Comparison of ENCODE assay signal across 14 cellular contexts in the genomic region with DNA sequence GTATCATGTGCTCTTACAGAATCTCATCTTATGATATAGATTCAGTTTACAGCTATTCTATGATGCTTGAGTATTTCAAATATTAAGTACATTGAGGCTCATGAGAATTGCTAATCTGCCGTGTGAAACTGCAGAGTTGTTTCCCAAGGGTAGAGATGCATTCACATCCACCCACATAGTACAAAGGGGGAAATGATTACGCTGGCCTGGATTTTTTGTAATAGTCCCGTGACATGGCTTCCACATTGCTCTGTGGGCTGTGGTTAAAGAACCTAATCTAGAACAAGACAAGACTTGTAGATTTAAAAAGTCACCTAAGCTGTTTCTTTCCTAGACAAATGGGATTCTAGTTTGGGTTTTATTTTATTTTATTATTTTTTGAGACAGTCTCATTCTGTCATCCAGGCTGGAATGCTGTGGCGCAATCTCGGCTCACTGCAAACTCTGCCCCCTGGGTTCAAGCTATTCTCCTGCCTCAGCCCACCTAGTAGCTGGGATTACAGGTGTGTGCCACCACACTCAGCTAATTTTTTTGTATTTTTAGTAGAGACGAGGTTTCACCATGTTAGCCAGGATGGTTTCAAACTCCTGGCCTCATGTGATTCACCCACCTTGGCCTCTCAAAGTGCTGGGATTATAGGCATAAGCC. TPM values are rescaled to one million over a fixed set of nuclear protein-coding genes. Genes with fewer than 3 reads are reported as not detected.
DNase-seq lines count a peak whose midpoint lies in the region; ATAC-seq and TF ChIP-seq lines count a peak whose summit lies in the region.
"Had no signal": no experiment of that assay in that cellular context is flagged by ENCODE, and none has a peak within 500 bp of the region (broad histone marks: within the 10 kb centered on the region; RNA-seq: fewer than 3 reads in every experiment).

No MANE protein-coding gene starts in this region.

- POLR2A ChIA-PET in activated CD4-positive, alpha-beta memory T cell treated with anti-CD3 and anti-CD28 coated beads for 36 hours (lab: Charles Lee) = no interaction called here
- POLR2A ChIA-PET in activated CD4-positive, alpha-beta memory T cell treated with anti-CD3 and anti-CD28 coated beads, Interleukin-2, amount 10 ng/mL, durations not matched to agents 7 days and 5 days (lab: Charles Lee) = interaction anchor here (1.2 kb wide), 1 partner anchor 13 kb away, joined by 4 read pairs; a partner anchor contains a TSS
- POLR2A ChIA-PET in CD4-positive, alpha-beta memory T cell (lab: Charles Lee; ENCODE audit: partially characterized antibody) = interaction anchor here (1.0 kb wide), 1 partner anchor 13 kb away, joined by 4 read pairs; a partner anchor contains a TSS

- no peak for TF ChIP-seq POLR2A in breast epithelium (IDR thresholded peaks at IDR 0.05)
- TF ChIP-seq POLR2A in sigmoid colon (IDR thresholded peaks at IDR 0.05) = no peak

- H3K36me3 ChIP-seq in breast epithelium = no peaks in the 10 kb centered on the region
- H3K36me3 ChIP-seq in sigmoid colon = no peaks in the 10 kb centered on the region
- H3K36me3 ChIP-seq in CD4-positive, alpha-beta memory T cell (ENCODE audit: insufficient read depth, low read length) = no peaks in the 10 kb centered on the region
- H3K36me3 ChIP-seq: HAP-1 had no signal

- peak overlapping the region; percentile 49 to 70 for H3K27ac ChIP-seq in breast epithelium
- no peak overlapping the region for H3K27ac ChIP-seq in sigmoid colon
- H3K27ac ChIP-seq in CD4-positive, alpha-beta memory T cell (ENCODE audit: low read depth, low read length) = no peak overlapping the region

- H3K4me3 Mint-ChIP-seq in activated CD4-positive, alpha-beta memory T cell treated with anti-CD3 and anti-CD28 coated beads for 36 hours = no peak overlapping the region
- H3K4me3 Mint-ChIP-seq in activated CD4-positive, alpha-beta memory T cell treated with anti-CD3 and anti-CD28 coated beads, Interleukin-2, amount 10 ng/mL, durations not matched to agents 7 days and 5 days = no peak overlapping the region
- H3K4me3 Mint-ChIP-seq in CD4-positive, alpha-beta memory T cell = no peak overlapping the region
- H3K4me3 Mint-ChIP-seq: effector memory CD8-positive, alpha-beta T cell; IgD-negative memory B cell had no signal

- H3K9me3 ChIP-seq in breast epithelium (no peaks in the 10 kb centered on the region), sigmoid colon (no peaks in the 10 kb centered on the region)
- no peaks in the 10 kb centered on the region for H3K9me3 ChIP-seq in CD4-positive, alpha-beta memory T cell (ENCODE audit: control insufficient read depth in 1 of 2, low read length in 2 of 2)
- H3K9me3 ChIP-seq: HAP-1 had no signal

- H3K36me3 Mint-ChIP-seq in activated CD4-positive, alpha-beta memory T cell treated with anti-CD3 and anti-CD28 coated beads for 36 hours = no peaks in the 10 kb centered on the region
- H3K36me3 Mint-ChIP-seq in activated CD4-positive, alpha-beta memory T cell treated with anti-CD3 and anti-CD28 coated beads, Interleukin-2, amount 10 ng/mL, durations not matched to agents 7 days and 5 days (ENCODE audit: low read depth) = no peaks in the 10 kb centered on the region
- H3K36me3 Mint-ChIP-seq in CD4-positive, alpha-beta memory T cell = no peaks in the 10 kb centered on the region
- H3K36me3 Mint-ChIP-seq: IgD-negative memory B cell had no signal

- CTCF ChIA-PET in activated CD4-positive, alpha-beta memory T cell treated with anti-CD3 and anti-CD28 coated beads for 36 hours (lab: Charles Lee) = interaction anchor here (0.9 to 2.4 kb wide), 4 partner anchors 10 to 329 kb away, joined by 3 to 9 read pairs (median 6); no protein-coding TSS in a partner anchor
- CTCF ChIA-PET in activated CD4-positive, alpha-beta memory T cell treated with anti-CD3 and anti-CD28 coated beads, Interleukin-2, amount 10 ng/mL, durations not matched to agents 7 days and 5 days (lab: Charles Lee) = interaction anchor here (1.2 kb wide), 1 partner anchor 305 kb away, joined by 4 read pairs; no protein-coding TSS in a partner anchor
- CTCF ChIA-PET in CD4-positive, alpha-beta memory T cell (lab: Charles Lee; ENCODE audit: partially characterized antibody) = no interaction called here

- H3K4me1 ChIP-seq in breast epithelium (no peaks in the 10 kb centered on the region), sigmoid colon (no peaks in the 10 kb centered on the region)
- H3K4me1 ChIP-seq in CD4-positive, alpha-beta memory T cell (ENCODE audit: insufficient read depth, low read length) = no peaks in the 10 kb centered on the region
- H3K4me1 ChIP-seq: HAP-1 had no signal

- ATAC-seq in HG03196 (IDR thresholded peaks at IDR 0.05; ENCODE audit: unreplicated experiment) (peak; percentile 67), HG02571 (IDR thresholded peaks at IDR 0.05; ENCODE audit: unreplicated experiment) (no peak)
- ATAC-seq: effector memory CD8-positive, alpha-beta T cell had no signal

- no peak for TF ChIP-seq EP300 in sigmoid colon (IDR thresholded peaks at IDR 0.05)

- no peaks in the 10 kb centered on the region for H3K27me3 Mint-ChIP-seq in activated CD4-positive, alpha-beta memory T cell treated with anti-CD3 and anti-CD28 coated beads for 36 hours
- peaks cover under 1% of the 10 kb centered on the region for H3K27me3 Mint-ChIP-seq in activated CD4-positive, alpha-beta memory T cell treated with anti-CD3 and anti-CD28 coated beads, Interleukin-2, amount 10 ng/mL, durations not matched to agents 7 days and 5 days
- no peaks in the 10 kb centered on the region for H3K27me3 Mint-ChIP-seq in CD4-positive, alpha-beta memory T cell
- H3K27me3 Mint-ChIP-seq: effector memory CD8-positive, alpha-beta T cell; IgD-negative memory B cell had no signal

- H3K9me3 Mint-ChIP-seq in activated CD4-positive, alpha-beta memory T cell treated with anti-CD3 and anti-CD28 coated beads for 36 hours = no peaks in the 10 kb centered on the region
- no peaks in the 10 kb centered on the region for H3K9me3 Mint-ChIP-seq in activated CD4-positive, alpha-beta memory T cell treated with anti-CD3 and anti-CD28 coated beads, Interleukin-2, amount 10 ng/mL, durations not matched to agents 7 days and 5 days
- H3K9me3 Mint-ChIP-seq in CD4-positive, alpha-beta memory T cell = no peaks in the 10 kb centered on the region
- H3K9me3 Mint-ChIP-seq: effector memory CD8-positive, alpha-beta T cell; IgD-negative memory B cell had no signal

- TF ChIP-seq CTCF in breast epithelium (IDR thresholded peaks at IDR 0.05) (no peak), sigmoid colon (IDR thresholded peaks at IDR 0.05) (no peak)

- intact Hi-C loops in activated CD4-positive, alpha-beta memory T cell treated with anti-CD3 and anti-CD28 coated beads for 36 hours (cut with micrococcal nuclease) = no loop called here
- intact Hi-C loops in breast epithelium (cut with DNase I; ENCODE audit: low total_unique reads) (no loop called here), sigmoid colon (cut with DNase I) (no loop called here)
- intact Hi-C loops in CD4-positive, alpha-beta memory T cell (cut with micrococcal nuclease) = no loop called here

- DNase-seq in activated CD4-positive, alpha-beta memory T cell treated with anti-CD3 and anti-CD28 coated beads for 36 hours = peak; percentile 38
- DNase-seq in activated CD4-positive, alpha-beta memory T cell treated with anti-CD3 and anti-CD28 coated beads, Interleukin-2, amount 10 ng/mL, durations not matched to agents 7 days and 5 days = no peak
- DNase-seq in breast epithelium (ENCODE audit: low spot score in 2 of 2) (peak in 1 of 2 donors; percentile 73), sigmoid colon (peak; percentile 44), cerebellum (ENCODE audit: low spot score) (no peak)
- no peak for DNase-seq in CD4-positive, alpha-beta memory T cell
- DNase-seq: activated effector memory CD4-positive, alpha-beta T cell treated with anti-CD3 and anti-CD28 coated beads, Interleukin-2, amount 50 U/mL, for 16 hours; effector memory CD8-positive, alpha-beta T cell; left cardiac atrium; NCI-H510A treated with DMSO at 0.1 percent for 48 hours had no signal

- H3K27me3 ChIP-seq in breast epithelium = no peaks in the 10 kb centered on the region
- no peaks in the 10 kb centered on the region for H3K27me3 ChIP-seq in sigmoid colon
- H3K27me3 ChIP-seq in CD4-positive, alpha-beta memory T cell (ENCODE audit: insufficient read depth, low read length) = no peaks in the 10 kb centered on the region

- WGBS in sigmoid colon, 2 donors = 78 to 89% methylated on average over 6 of the region's 6 CpGs

- H3K27ac Mint-ChIP-seq in activated CD4-positive, alpha-beta memory T cell treated with anti-CD3 and anti-CD28 coated beads for 36 hours = no peak overlapping the region
- H3K27ac Mint-ChIP-seq in activated CD4-positive, alpha-beta memory T cell treated with anti-CD3 and anti-CD28 coated beads, Interleukin-2, amount 10 ng/mL, durations not matched to agents 7 days and 5 days = no peak overlapping the region
- H3K27ac Mint-ChIP-seq in CD4-positive, alpha-beta memory T cell = no peak overlapping the region
- H3K27ac Mint-ChIP-seq: effector memory CD8-positive, alpha-beta T cell; IgD-negative memory B cell had no signal

- H3K4me3 ChIP-seq in breast epithelium (no peak overlapping the region), sigmoid colon (no peak overlapping the region)
- H3K4me3 ChIP-seq in CD4-positive, alpha-beta memory T cell (ENCODE audit: low read length in 2 of 2) = no peak overlapping the region
- H3K4me3 ChIP-seq: HAP-1 had no signal

- peaks cover 6% of the 10 kb centered on the region for H3K4me1 Mint-ChIP-seq in activated CD4-positive, alpha-beta memory T cell treated with anti-CD3 and anti-CD28 coated beads for 36 hours (ENCODE audit: low read depth)
- peaks cover 1% of the 10 kb centered on the region for H3K4me1 Mint-ChIP-seq in activated CD4-positive, alpha-beta memory T cell treated with anti-CD3 and anti-CD28 coated beads, Interleukin-2, amount 10 ng/mL, durations not matched to agents 7 days and 5 days
- H3K4me1 Mint-ChIP-seq in CD4-positive, alpha-beta memory T cell = no peaks in the 10 kb centered on the region

RNA-seq across cellular contexts. Expression of a gene that starts 13.0 kb away (rescaled TPM):
- total RNA-seq in activated CD4-positive, alpha-beta memory T cell treated with anti-CD3 and anti-CD28 coated beads for 36 hours = 10 to 100 TPM; 13.9 to 15.5 TPM
- 10 to 100 TPM; 17.9 to 19.4 TPM for total RNA-seq in activated CD4-positive, alpha-beta memory T cell treated with anti-CD3 and anti-CD28 coated beads, Interleukin-2, amount 10 ng/mL, durations not matched to agents 7 days and 5 days
- total RNA-seq in breast epithelium (10 to 100 TPM; 10.9 to 20.5 (median 18.0) TPM), sigmoid colon (10 to 100 TPM in 2 of 4 donors, 1 to 10 TPM in 2; 8.9 to 15.8 (median 11.6) TPM), cerebellum (18.6 TPM)
- 1 to 10 TPM; 3.0 to 8.2 (median 4.4) TPM for polyA plus RNA-seq in sigmoid colon
- total RNA-seq in CD4-positive, alpha-beta memory T cell = 10 to 100 TPM; 34.8 to 37.0 TPM
- 10 to 100 TPM; 19.9 to 39.2 TPM for polyA plus RNA-seq in CD4-positive, alpha-beta memory T cell

RNA-seq across cellular contexts. Expression of a gene that starts 19.4 kb away (rescaled TPM):
- total RNA-seq in activated CD4-positive, alpha-beta memory T cell treated with anti-CD3 and anti-CD28 coated beads for 36 hours = 10 to 100 TPM; 45.0 to 46.9 TPM
- 10 to 100 TPM; 44.5 to 46.4 TPM for total RNA-seq in activated CD4-positive, alpha-beta memory T cell treated with anti-CD3 and anti-CD28 coated beads, Interleukin-2, amount 10 ng/mL, durations not matched to agents 7 days and 5 days
- total RNA-seq in breast epithelium (10 to 100 TPM; 49.6 to 84.0 (median 61.6) TPM), sigmoid colon (10 to 100 TPM; 37.6 to 80.3 (median 55.7) TPM), cerebellum (34.5 TPM)
- polyA plus RNA-seq in sigmoid colon = 10 to 100 TPM; 42.5 to 53.4 (median 45.6) TPM
- total RNA-seq in CD4-positive, alpha-beta memory T cell = 10 to 100 TPM; 45.3 to 47.3 TPM
- polyA plus RNA-seq in CD4-positive, alpha-beta memory T cell = 10 to 100 TPM; 31.1 to 46.1 TPM

RNA-seq across cellular contexts. Expression of a gene that starts 59.2 kb away (rescaled TPM):
- 1 to 10 TPM in 1 of 2 experiments, under 1 TPM in 1; 0.80 to 1.2 TPM for total RNA-seq in activated CD4-positive, alpha-beta memory T cell treated with anti-CD3 and anti-CD28 coated beads for 36 hours
- 1 to 10 TPM; 2.2 to 2.9 TPM for total RNA-seq in activated CD4-positive, alpha-beta memory T cell treated with anti-CD3 and anti-CD28 coated beads, Interleukin-2, amount 10 ng/mL, durations not matched to agents 7 days and 5 days
- total RNA-seq in breast epithelium (10 to 100 TPM in 2 of 3 donors, 1 to 10 TPM in 1; 3.7 to 10.9 (median 10.5) TPM), sigmoid colon (10 to 100 TPM in 3 of 4 donors, 1 to 10 TPM in 1; 6.9 to 25.3 (median 19.0) TPM), cerebellum (1.5 TPM)
- polyA plus RNA-seq in sigmoid colon = 1 to 10 TPM; 2.9 to 6.5 (median 6.0) TPM
- total RNA-seq in CD4-positive, alpha-beta memory T cell = 1 to 10 TPM; 2.1 to 2.7 TPM
- 1 to 10 TPM; 3.6 to 7.1 TPM for polyA plus RNA-seq in CD4-positive, alpha-beta memory T cell

Comparison
In these comparisons a context has a peak if more than half of its experiments do, and no peak if none do; other contexts are left out.
1. DNase-seq: peak in activated CD4-positive, alpha-beta memory T cell treated with anti-CD3 and anti-CD28 coated beads for 36 hours (single experiment) and sigmoid colon (single experiment); none in activated CD4-positive, alpha-beta memory T cell treated with anti-CD3 and anti-CD28 coated beads, Interleukin-2, amount 10 ng/mL, durations not matched to agents 7 days and 5 days (single experiment), CD4-positive, alpha-beta memory T cell (0 of 5) and cerebellum (single experiment).
2. H3K27ac ChIP-seq: peak in breast epithelium (2 of 2); none in sigmoid colon (0 of 4) and CD4-positive, alpha-beta memory T cell (single experiment).